In genomic region chr11:8757047-8757446, GRCh38 we compare ENCODE assay signal across 16 cellular contexts.
DNase-seq lines count a peak whose midpoint lies in the region; ATAC-seq, FAIRE-seq and TF ChIP-seq lines count a peak whose summit lies in the region.
"Had no signal": no experiment of that assay in that cellular context is flagged by ENCODE, and none has a peak within 500 bp of the region (broad histone marks: within the 10 kb centered on the region; RNA-seq: fewer than 3 reads in every experiment).

No MANE protein-coding gene starts in this region.

- H3K27me3 ChIP-seq in small intestine (ENCODE audit: control insufficient read depth in 2 of 2, insufficient read depth in 2 of 2, low read length in 2 of 2): no peaks in the 10 kb centered on the region
- H3K27me3 ChIP-seq: Peyer's patch, right lobe of liver, upper lobe of left lung had no signal

- H3K36me3 ChIP-seq in small intestine (ENCODE audit: control insufficient read depth in 2 of 2, insufficient read depth in 2 of 2, low read length in 2 of 2): no peaks in the 10 kb centered on the region
- H3K36me3 ChIP-seq: Peyer's patch, right lobe of liver, upper lobe of left lung had no signal

- WGBS in small intestine, 3 donors: 27 to 53% (median 35%) methylated on average over 2 of the region's 2 CpGs

- peak overlapping the region; percentile 24 to 41 for H3K27ac ChIP-seq in small intestine (ENCODE audit: low read depth in 1 of 2, low read length in 1 of 2)
- H3K27ac ChIP-seq: right lobe of liver had no signal

- no peak overlapping the region for H3K4me3 Mint-ChIP-seq in brain
- H3K4me3 Mint-ChIP-seq: activated naive CD8-positive, alpha-beta T cell treated with anti-CD3 and anti-CD28 coated beads for 36 hours; B cell had no signal

- H3K9me3 ChIP-seq in small intestine (ENCODE audit: control insufficient read depth, low read depth): no peaks in the 10 kb centered on the region
- H3K9me3 ChIP-seq: Peyer's patch, right lobe of liver, upper lobe of left lung had no signal

- DNase-seq in GM03348 (ENCODE audit: low spot score): peak; percentile 55
- DNase-seq in kidney glomerular epithelial cell (lab: John Stamatoyannopoulos, UW): peak; percentile 54
- DNase-seq in small intestine: peak; percentile 44
- no peak for DNase-seq in SKM-1 treated with dmso at 0.1 percent for 144 hours (lab: John Stamatoyannopoulos, UW; ENCODE audit: unreplicated experiment)
- DNase-seq: activated CD8-positive, alpha-beta memory T cell treated with anti-CD3 and anti-CD28 coated beads for 24 hours; activated naive CD8-positive, alpha-beta T cell treated with anti-CD3 and anti-CD28 coated beads for 36 hours; NCI-H446; right lobe of liver; T1000; upper lobe of left lung had no signal

- H3K4me1 ChIP-seq in small intestine (ENCODE audit: control insufficient read depth in 2 of 2, insufficient read depth in 1 of 2, low read depth in 1 of 2, low read length in 1 of 2): peaks cover 9 to 15% of the 10 kb centered on the region in 2 donors
- H3K4me1 ChIP-seq: right lobe of liver had no signal

- FAIRE-seq in small intestine (lab: Jason Lieb, UNC): no peak

- H3K27me3 Mint-ChIP-seq in brain: no peaks in the 10 kb centered on the region

- H3K27ac Mint-ChIP-seq in brain: peak overlapping the region in 3 of 5 experiments; percentile 10 to 93 (median 87)
- H3K27ac Mint-ChIP-seq: activated naive CD8-positive, alpha-beta T cell treated with anti-CD3 and anti-CD28 coated beads for 36 hours; B cell had no signal

- peaks cover 0 to 6% (median 5%) of the 10 kb centered on the region in 5 experiments for H3K9me3 Mint-ChIP-seq in brain
- H3K9me3 Mint-ChIP-seq: activated naive CD8-positive, alpha-beta T cell treated with anti-CD3 and anti-CD28 coated beads for 36 hours had no signal

- no peak for ATAC-seq in GM19397 (IDR thresholded peaks at IDR 0.05; ENCODE audit: unreplicated experiment)
- no peak for ATAC-seq in GM21825 (IDR thresholded peaks at IDR 0.05; ENCODE audit: unreplicated experiment)
- ATAC-seq in HG03039 (IDR thresholded peaks at IDR 0.05; ENCODE audit: unreplicated experiment): no peak

- no peak for TF ChIP-seq CTCF in brain (conservative IDR thresholded peaks at IDR 0.05)

- peaks cover 29% of the 10 kb centered on the region for H3K36me3 Mint-ChIP-seq in brain
- H3K36me3 Mint-ChIP-seq: activated naive CD8-positive, alpha-beta T cell treated with anti-CD3 and anti-CD28 coated beads for 36 hours had no signal

- H3K4me3 ChIP-seq in small intestine (ENCODE audit: low read depth in 1 of 2, low read length in 2 of 2): no peak overlapping the region
- H3K4me3 ChIP-seq: Peyer's patch, right lobe of liver, upper lobe of left lung had no signal

- H3K4me1 Mint-ChIP-seq in brain: peaks cover 25% of the 10 kb centered on the region
- H3K4me1 Mint-ChIP-seq: activated naive CD8-positive, alpha-beta T cell treated with anti-CD3 and anti-CD28 coated beads for 36 hours; B cell had no signal
